8 cellular contexts compared by ENCODE assay signal in genomic region chr6:166751051-166751595, GRCh38.
DNase-seq lines count a peak whose midpoint lies in the region; ATAC-seq and TF ChIP-seq lines count a peak whose summit lies in the region.

No MANE protein-coding gene starts in this region.

- POLR2A ChIA-PET in HEK293 (lab: Yijun Ruan, JAX), result no interaction called here

- TF ChIP-seq CTCF in HEK293 (tag by site-specific recombination; IDR thresholded peaks at IDR 0.05), result no peak

- H3K4me3 ChIP-seq in HEK293 (ENCODE audit: low read depth, low read length) (no peak overlapping the region), MG63 (no peak overlapping the region)

- intact Hi-C loops in left cardiac atrium (cut with DNase I), result no loop called here

- H3K27me3 ChIP-seq in MG63, result peaks cover 2% of the 10 kb centered on the region; the same call in 1 of the 2 replicates

- H3K36me3 ChIP-seq in HEK293 (ENCODE audit: control insufficient read depth in 2 of 2, insufficient read depth in 1 of 2, low read length in 2 of 2), result no peaks in the 10 kb centered on the region
- H3K36me3 ChIP-seq in MG63, result no peaks in the 10 kb centered on the region

- DNase-seq in NAMALWA (ENCODE audit: low spot score) (peak; percentile 79), myocyte (ENCODE audit: low read depth) (peak; percentile 71), MG63 (no peak), NCI-H1694 (lab: John Stamatoyannopoulos, UW) (no peak), HuH-7.5 (ENCODE audit: low spot score) (no peak), left cardiac atrium (no peak)

- no peak overlapping the region for H3K27ac ChIP-seq in HEK293 (ENCODE audit: extremely low read depth, low read depth, low read length)

- H3K9me3 ChIP-seq in HEK293 (ENCODE audit: control insufficient read depth, insufficient read depth, low read depth, low read length) (no peaks in the 10 kb centered on the region), MG63 (no peaks in the 10 kb centered on the region)

- ATAC-seq in GM18508 (IDR thresholded peaks at IDR 0.05; ENCODE audit: insufficient read depth, unreplicated experiment) (peak; percentile 53), left cardiac atrium (no peak)

- H3K4me1 ChIP-seq in HEK293 (ENCODE audit: control insufficient read depth, insufficient read depth, low read length), result no peaks in the 10 kb centered on the region

- CTCF ChIA-PET in HEK293 (lab: Yijun Ruan, JAX), result interaction anchor here (0.5 to 1.3 kb wide), 3 partner anchors 21 to 226 kb away, joined by 3 to 4 read pairs (median 3); no protein-coding TSS in a partner anchor

TF ChIP-seq in HEK293, 187 proteins besides CTCF, POLR2A, EP300 and RAD21:
- no peak for TF ChIP-seq RBAK (tag by site-specific recombination; IDR thresholded peaks at IDR 0.05)
- no peak for TF ChIP-seq ZNF48 (tag by site-specific recombination; IDR thresholded peaks at IDR 0.05)
- TF ChIP-seq PRDM4 (tag by site-specific recombination; IDR thresholded peaks at IDR 0.05), result no peak
- no peak for TF ChIP-seq ZNF433 (tag by site-specific recombination; IDR thresholded peaks at IDR 0.05; ENCODE audit: low read depth)
- peak; percentile 97 for TF ChIP-seq ZIC2 (tag by site-specific recombination; IDR thresholded peaks at IDR 0.05)
- TF ChIP-seq ZFP3 (tag by site-specific recombination; IDR thresholded peaks at IDR 0.05; ENCODE audit: low read depth), result no peak

Comparison
In these comparisons a context has a peak if more than half of its experiments do, and no peak if none do; other contexts are left out.
1. DNase-seq: peak in NAMALWA (single experiment) and myocyte (single experiment); none in MG63 (single experiment), NCI-H1694 (single experiment), HuH-7.5 (single experiment) and left cardiac atrium (single experiment).